Comparison of ENCODE assay signal across 22 cellular contexts in the genomic region with DNA sequence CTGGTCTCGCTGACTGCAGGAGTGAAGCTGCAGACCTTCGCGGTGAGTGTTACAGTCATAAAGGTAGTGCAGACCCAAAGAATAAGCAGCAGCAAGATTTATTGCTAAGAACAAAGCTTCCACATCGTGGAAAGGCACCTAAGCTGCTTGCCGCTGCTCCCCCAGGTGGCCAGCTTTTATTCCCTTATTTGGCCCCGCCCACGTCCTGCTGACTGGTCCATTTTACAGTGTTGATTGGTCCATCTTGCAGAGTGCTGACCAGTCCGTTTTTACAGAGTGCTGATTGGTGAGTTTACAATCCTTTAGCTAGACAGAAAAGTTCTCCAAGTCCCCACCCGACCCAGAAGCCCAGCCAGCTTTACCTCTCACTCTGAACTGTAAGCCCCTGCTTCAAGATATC.
DNase-seq lines count a peak whose midpoint lies in the region; ATAC-seq, FAIRE-seq and TF ChIP-seq lines count a peak whose summit lies in the region.
"Had no signal": no experiment of that assay in that cellular context is flagged by ENCODE, and none has a peak within 500 bp of the region (broad histone marks: within the 10 kb centered on the region; RNA-seq: fewer than 3 reads in every experiment).

No MANE protein-coding gene starts in this region.

- H3K4me1 ChIP-seq in A549: no peaks in the 10 kb centered on the region
- no peaks in the 10 kb centered on the region for H3K4me1 ChIP-seq in DND-41 (ENCODE audit: insufficient read depth, low read length)
- H3K4me1 ChIP-seq in MM.1S (ENCODE audit: low read length): no peaks in the 10 kb centered on the region
- H3K4me1 ChIP-seq: spleen had no signal

- 59% methylated on average over 9 of the region's 9 CpGs for WGBS in A549 (ENCODE audit: missing lambda C conversion rate)

- H3K36me3 Mint-ChIP-seq in activated T-cell treated with anti-CD3 and anti-CD28 coated beads, Interleukin-2, amount 50 U/mL, for 4 hours (ENCODE audit: insufficient read depth): no peaks in the 10 kb centered on the region
- H3K36me3 Mint-ChIP-seq: memory B cell had no signal

- H3K4me1 Mint-ChIP-seq in activated T-cell treated with anti-CD3 and anti-CD28 coated beads, Interleukin-2, amount 50 U/mL, for 4 hours (ENCODE audit: low read depth): no peaks in the 10 kb centered on the region
- H3K4me1 Mint-ChIP-seq: B cell, memory B cell, nephron had no signal

- intact Hi-C loops in posterior vena cava (cut with DNase I): no loop called here

- H3K4me3 Mint-ChIP-seq in activated T-cell treated with anti-CD3 and anti-CD28 coated beads, Interleukin-2, amount 50 U/mL, for 4 hours: no peak overlapping the region
- H3K4me3 Mint-ChIP-seq: B cell, memory B cell, nephron had no signal

- TF ChIP-seq CTCF in A549 (IDR thresholded peaks at IDR 0.05): no peak
- peak; percentile 17 for TF ChIP-seq CTCF in DND-41 (IDR thresholded peaks at IDR 0.05; ENCODE audit: borderline replicate concordance, extremely low read depth, low read length, poor library complexity, severe bottlenecking)
- no peak for TF ChIP-seq CTCF in MM.1S (IDR thresholded peaks at IDR 0.05; ENCODE audit: low read length)
- peak; percentile 20; the same call in 1 of the 2 replicates for TF ChIP-seq CTCF in WERI-Rb-1 (IDR thresholded peaks at IDR 0.05; ENCODE audit: low read depth, low read length)

- no peaks in the 10 kb centered on the region for H3K9me3 Mint-ChIP-seq in activated T-cell treated with anti-CD3 and anti-CD28 coated beads, Interleukin-2, amount 50 U/mL, for 4 hours
- H3K9me3 Mint-ChIP-seq: nephron had no signal

- H3K79me2 ChIP-seq in DND-41 (ENCODE audit: insufficient read depth, low read length) (no peaks in the 10 kb centered on the region), MM.1S (ENCODE audit: low read length) (no peaks in the 10 kb centered on the region)
- H3K79me2 ChIP-seq: hepatocyte had no signal

- no peaks in the 10 kb centered on the region for H3K27me3 ChIP-seq in DND-41 (ENCODE audit: insufficient read depth, low read length, poor library complexity)
- no peaks in the 10 kb centered on the region for H3K27me3 ChIP-seq in MM.1S (replicated peaks; ENCODE audit: insufficient read depth, low read length)
- no peaks in the 10 kb centered on the region for H3K27me3 ChIP-seq in WERI-Rb-1 (ENCODE audit: insufficient read depth, low read depth, severe bottlenecking)
- H3K27me3 ChIP-seq: cardiac muscle cell, hepatocyte, spleen had no signal

- H3K9ac ChIP-seq in DND-41 (ENCODE audit: low read depth, low read length) (no peak overlapping the region), MM.1S (ENCODE audit: low read length) (no peak overlapping the region)

- TF ChIP-seq POLR2A in A549 (IDR thresholded peaks at IDR 0.05; ENCODE audit: low read length): no peak

- H2AFZ ChIP-seq in DND-41 (ENCODE audit: low read depth, low read length) (no peak overlapping the region), MM.1S (ENCODE audit: low read length) (no peak overlapping the region)
- H2AFZ ChIP-seq: hepatocyte had no signal

- H3K27me3 Mint-ChIP-seq in activated T-cell treated with anti-CD3 and anti-CD28 coated beads, Interleukin-2, amount 50 U/mL, for 4 hours (ENCODE audit: low read depth): peaks cover 2% of the 10 kb centered on the region
- H3K27me3 Mint-ChIP-seq: B cell, progenitor cell of endocrine pancreas had no signal

- no peaks in the 10 kb centered on the region for H3K9me2 ChIP-seq in MM.1S (replicated peaks; ENCODE audit: insufficient read depth, low read length)

- no peak for TF ChIP-seq RAD21 in A549 (conservative IDR thresholded peaks at IDR 0.05 in 1 of 2, IDR thresholded peaks at IDR 0.05 in 1 of 2)

- DNase-seq in A549 (ENCODE audit: low read depth in 1 of 2, low spot score in 1 of 2) (peak in 1 of 2 experiments; percentile 45), DND-41 (no peak), MM.1S (peak; percentile 11), WERI-Rb-1 (peak; percentile 32), posterior vena cava (ENCODE audit: low spot score) (no peak)
- DNase-seq in activated T-cell treated with anti-CD3 and anti-CD28 coated beads, Interleukin-2, amount 50 U/mL, for 4 hours: no peak
- DNase-seq in NK-92 treated with Interleukin-12 subunit alpha and Interleukin-12 subunit beta, amount 100 ng/mL, for 24 hours (lab: John Stamatoyannopoulos, UW): no peak
- DNase-seq: DMS153; effector CD4-positive, alpha-beta T cell; kidney; NCI-H2029; spleen; SW 1271 had no signal

- ATAC-seq in A549 (peak in 1 of 2 experiments; percentile 58; a peak in 2 of 6 replicates), DND-41 (ENCODE audit: insufficient read depth, low read depth) (no peak), HG03095 (IDR thresholded peaks at IDR 0.05; ENCODE audit: unreplicated experiment) (no peak)
- no peak for ATAC-seq in activated T-cell treated with anti-CD3 and anti-CD28 coated beads, Interleukin-2, amount 50 U/mL, for 4 hours

- H3K36me3 ChIP-seq in DND-41 (ENCODE audit: insufficient read depth, low read length) (no peaks in the 10 kb centered on the region), MM.1S (replicated peaks; ENCODE audit: insufficient read depth, low read length) (no peaks in the 10 kb centered on the region), WERI-Rb-1 (no peaks in the 10 kb centered on the region)
- H3K36me3 ChIP-seq: cardiac muscle cell, spleen had no signal

- no peak for FAIRE-seq in A549 (lab: Jason Lieb, UNC)
- FAIRE-seq: kidney, RCC 7860 had no signal

- H4K20me1 ChIP-seq in DND-41 (ENCODE audit: insufficient read depth, low read length) (no peaks in the 10 kb centered on the region), MM.1S (ENCODE audit: insufficient read depth, low read length) (no peaks in the 10 kb centered on the region)

- H3K27ac ChIP-seq in A549 (no peak overlapping the region), DND-41 (ENCODE audit: low read length) (no peak overlapping the region), MM.1S (ENCODE audit: low read length) (no peak overlapping the region), WERI-Rb-1 (no peak overlapping the region)
- H3K27ac ChIP-seq: cardiac muscle cell, hepatocyte, spleen, VCaP had no signal

- CTCF ChIA-PET in A549 (lab: Yijun Ruan, JAX): no interaction called here

- no peak overlapping the region for H3K4me3 ChIP-seq in A549
- no peak overlapping the region for H3K4me3 ChIP-seq in DND-41 (ENCODE audit: low read depth in 1 of 2, low read length in 2 of 2)
- no peak overlapping the region for H3K4me3 ChIP-seq in MM.1S (ENCODE audit: low read length)
- H3K4me3 ChIP-seq in WERI-Rb-1 (ENCODE audit: low read depth, low read length): no peak overlapping the region
- H3K4me3 ChIP-seq: cardiac muscle cell, hepatocyte, spleen had no signal

- H3K4me2 ChIP-seq in A549 (no peak overlapping the region), DND-41 (ENCODE audit: insufficient read depth, low read length) (no peak overlapping the region), MM.1S (ENCODE audit: low read depth, low read length) (no peak overlapping the region)
- H3K4me2 ChIP-seq: hepatocyte had no signal

- no peaks in the 10 kb centered on the region for H3F3A ChIP-seq in MM.1S (ENCODE audit: insufficient read depth, low read length)

- no peaks in the 10 kb centered on the region for H3K9me3 ChIP-seq in A549
- no peaks in the 10 kb centered on the region for H3K9me3 ChIP-seq in DND-41 (ENCODE audit: insufficient read depth, low read length, severe bottlenecking)
- H3K9me3 ChIP-seq in MM.1S (replicated peaks; ENCODE audit: insufficient read depth, low read length): no peaks in the 10 kb centered on the region
- no peaks in the 10 kb centered on the region for H3K9me3 ChIP-seq in WERI-Rb-1 (ENCODE audit: severe bottlenecking)
- H3K9me3 ChIP-seq: spleen had no signal

- no peak for TF ChIP-seq EP300 in A549 (IDR thresholded peaks at IDR 0.05)

- POLR2A ChIA-PET in A549 (lab: Yijun Ruan, JAX): no interaction called here

TF ChIP-seq in A549, 52 proteins besides CTCF, POLR2A, EP300 and RAD21:
- TF ChIP-seq MAFK (IDR thresholded peaks at IDR 0.05; ENCODE audit: partially characterized antibody) (peak; percentile 85), HOXB13 (CRISPR knock-in tag; IDR thresholded peaks at IDR 0.05; ENCODE audit: low read depth) (no peak)

Comparison
In these comparisons a context has a peak if more than half of its experiments do, and no peak if none do; other contexts are left out.
1. DNase-seq: peak in MM.1S (single experiment) and WERI-Rb-1 (single experiment); none in DND-41 (single experiment), activated T-cell treated with anti-CD3 and anti-CD28 coated beads, Interleukin-2, amount 50 U/mL, for 4 hours (single experiment), posterior vena cava (single experiment) and NK-92 treated with Interleukin-12 subunit alpha and Interleukin-12 subunit beta, amount 100 ng/mL, for 24 hours (single experiment).
2. CTCF ChIP-seq: peak in DND-41 (single experiment) and WERI-Rb-1 (single experiment); none in A549 (single experiment) and MM.1S (single experiment).